In genomic region chr16:57628008-57628781, GRCh38 we compare ENCODE assay signal across 8 cellular contexts. TPM values are rescaled to one million over a fixed set of nuclear protein-coding genes. Genes with fewer than 3 reads are reported as not detected.
DNase-seq lines count a peak whose midpoint lies in the region; ATAC-seq and TF ChIP-seq lines count a peak whose summit lies in the region.

TSS of gene ADGRG1 (plus strand) at chr16:57628630. CDS start at chr16:57650288, 21,658 bp downstream.

- DNase-seq in CD1c-positive myeloid dendritic cell (ENCODE audit: extremely low spot score) (peak; percentile 54), HUDEP-2 (lab: John Stamatoyannopoulos, UW; ENCODE audit: unreplicated experiment in 76 of 76) (peak in 75 of 76 experiments; percentile 16 to 95 (median 88)), ecto neural progenitor cell (ENCODE audit: low spot score) (peak; percentile 80), right lobe of liver (peak in 1 of 3 donors; percentile 76)
- peak; percentile 32 for DNase-seq in activated CD4-positive, alpha-beta T cell treated with anti-CD3 and anti-CD28 coated beads, Interleukin-2, amount 10 ng/mL, durations not matched to agents 7 days and 5 days
- peak; percentile 32 to 43 for DNase-seq in stimulated activated CD4-positive, alpha-beta T cell treated with anti-CD3 and anti-CD28 coated beads, Interleukin-2, amount 100 ng/mL, for 48 hours

- no peak for TF ChIP-seq POLR2A in right lobe of liver (IDR thresholded peaks at IDR 0.05)

- WGBS in right lobe of liver (ENCODE audit: insufficient coverage, low coverage, low lambda C conversion rate, missing lambda C conversion rate): 12% methylated on average over 7 of the region's 32 CpGs

- TF ChIP-seq CTCF in right lobe of liver (IDR thresholded peaks at IDR 0.05): peak in 1 of 4 donors; percentile 6

- CTCF ChIA-PET in activated CD4-positive, alpha-beta T cell treated with anti-CD3 and anti-CD28 coated beads, Interleukin-2, amount 10 ng/mL, durations not matched to agents 7 days and 5 days (lab: Charles Lee): interaction anchor here (1.0 to 3.9 kb wide), 4 partner anchors 11 to 43 kb away, joined by 3 to 22 read pairs (median 3); no protein-coding TSS in a partner anchor

- H3K27me3 Mint-ChIP-seq in activated CD4-positive, alpha-beta T cell treated with anti-CD3 and anti-CD28 coated beads, Interleukin-2, amount 10 ng/mL, durations not matched to agents 7 days and 5 days: peaks cover 36% of the 10 kb centered on the region

- peaks cover 23% of the 10 kb centered on the region for H3K4me1 Mint-ChIP-seq in activated CD4-positive, alpha-beta T cell treated with anti-CD3 and anti-CD28 coated beads, Interleukin-2, amount 10 ng/mL, durations not matched to agents 7 days and 5 days

- H3K4me3 Mint-ChIP-seq in activated CD4-positive, alpha-beta T cell treated with anti-CD3 and anti-CD28 coated beads, Interleukin-2, amount 10 ng/mL, durations not matched to agents 7 days and 5 days: peak within 1 kb of the TSS; percentile 5

- peak within 1 kb of the TSS; percentile 59 for H3K27ac Mint-ChIP-seq in activated CD4-positive, alpha-beta T cell treated with anti-CD3 and anti-CD28 coated beads, Interleukin-2, amount 10 ng/mL, durations not matched to agents 7 days and 5 days

- H3K9me3 Mint-ChIP-seq in activated CD4-positive, alpha-beta T cell treated with anti-CD3 and anti-CD28 coated beads, Interleukin-2, amount 10 ng/mL, durations not matched to agents 7 days and 5 days: no peaks in the 10 kb centered on the region

- H3K9me3 ChIP-seq in right lobe of liver: no peaks in the 10 kb centered on the region

- H3K36me3 ChIP-seq in right lobe of liver: no peaks in the 10 kb centered on the region

- intact Hi-C loops in right lobe of liver (cut with DNase I): no loop called here

- no peaks in the 10 kb centered on the region for H3K27me3 ChIP-seq in right lobe of liver

- H3K27ac ChIP-seq in right lobe of liver: peak within 1 kb of the TSS in 1 of 3 donors; percentile 38

- peak; percentile 65 to 90 (median 70) for ATAC-seq in right lobe of liver
- no peak for ATAC-seq in HG02623 (IDR thresholded peaks at IDR 0.05; ENCODE audit: unreplicated experiment)
- no peak for ATAC-seq in GM21381 (IDR thresholded peaks at IDR 0.05; ENCODE audit: unreplicated experiment)

- POLR2A ChIA-PET in activated CD4-positive, alpha-beta T cell treated with anti-CD3 and anti-CD28 coated beads, Interleukin-2, amount 10 ng/mL, durations not matched to agents 7 days and 5 days (lab: Charles Lee): no interaction called here

- H3K36me3 Mint-ChIP-seq in activated CD4-positive, alpha-beta T cell treated with anti-CD3 and anti-CD28 coated beads, Interleukin-2, amount 10 ng/mL, durations not matched to agents 7 days and 5 days (ENCODE audit: low read depth): no peaks in the 10 kb centered on the region

- no peak within 1 kb of the TSS for H3K4me3 ChIP-seq in right lobe of liver

- no peaks in the 10 kb centered on the region for H3K4me1 ChIP-seq in right lobe of liver

RNA-seq across cellular contexts. Expression of gene ADGRG1, which starts in this region (rescaled TPM):
- total RNA-seq in activated CD4-positive, alpha-beta T cell treated with anti-CD3 and anti-CD28 coated beads, Interleukin-2, amount 10 ng/mL, durations not matched to agents 7 days and 5 days: 1 to 10 TPM; 2.2 to 2.9 TPM
- total RNA-seq in right lobe of liver: 1 to 10 TPM; 1.8 to 4.2 (median 3.4) TPM

Comparison
In these comparisons a context has a peak if more than half of its experiments do, and no peak if none do; other contexts are left out.
1. ATAC-seq: peak in right lobe of liver (4 of 4); none in HG02623 (single experiment) and GM21381 (single experiment).